ENCODE assay signal across 11 cellular contexts in genomic region chrX:71623105-71623450, GRCh38. TPM values are rescaled to one million over a fixed set of nuclear protein-coding genes. Genes with fewer than 3 reads are reported as not detected.
DNase-seq lines count a peak whose midpoint lies in the region; ATAC-seq and TF ChIP-seq lines count a peak whose summit lies in the region.
"Had no signal": no experiment of that assay in that cellular context is flagged by ENCODE, and none has a peak within 500 bp of the region (broad histone marks: within the 10 kb centered on the region; RNA-seq: fewer than 3 reads in every experiment).

No MANE protein-coding gene starts in this region.

- H3K27ac ChIP-seq in GM23248, result peak overlapping the region; percentile 53
- H3K27ac ChIP-seq in gastroesophageal sphincter, result peak overlapping the region; percentile 62 to 82 (median 78)
- peak overlapping the region; percentile 56 to 86 (median 73) for H3K27ac ChIP-seq in gastrocnemius medialis

- POLR2A ChIA-PET in WTC11 (lab: Charles Lee), result no interaction called here

- H3K4me3 ChIP-seq in GM23248, result no peak overlapping the region
- no peak overlapping the region for H3K4me3 ChIP-seq in gastroesophageal sphincter
- no peak overlapping the region for H3K4me3 ChIP-seq in gastrocnemius medialis
- H3K4me3 ChIP-seq: mucosa of descending colon had no signal

- H2AFZ ChIP-seq in GM23248, result no peak overlapping the region

- DNase-seq in GM23248, result no peak
- no peak for DNase-seq in WTC11 (ENCODE audit: low spot score)
- no peak for DNase-seq in gastrocnemius medialis
- DNase-seq in AG08396 (ENCODE audit: low spot score), result no peak
- no peak for DNase-seq in A172 (ENCODE audit: low spot score)
- DNase-seq: NCI-H1048, SHP77 treated with DMSO at 0.1 percent for 48 hours had no signal

- H3K9me3 ChIP-seq in GM23248 (ENCODE audit: low read depth), result no peaks in the 10 kb centered on the region
- no peaks in the 10 kb centered on the region for H3K9me3 ChIP-seq in gastroesophageal sphincter
- H3K9me3 ChIP-seq in gastrocnemius medialis, result no peaks in the 10 kb centered on the region
- H3K9me3 ChIP-seq: mucosa of descending colon had no signal

- H3K36me3 ChIP-seq in GM23248 (ENCODE audit: low read depth) (no peaks in the 10 kb centered on the region), gastroesophageal sphincter (no peaks in the 10 kb centered on the region), gastrocnemius medialis (no peaks in the 10 kb centered on the region)

- H3K9me3 Mint-ChIP-seq in WTC11, result no peaks in the 10 kb centered on the region

- intact Hi-C loops in gastrocnemius medialis (cut with DNase I; ENCODE audit: low total_unique reads), result no loop called here

- ATAC-seq in WTC11, result peak; percentile 11; the same call in 1 of the 2 replicates
- peak; percentile 13 for ATAC-seq in gastroesophageal sphincter
- ATAC-seq in gastrocnemius medialis, result peak in 1 of 2 donors; percentile 26
- no peak for ATAC-seq in HG02973 (IDR thresholded peaks at IDR 0.05; ENCODE audit: unreplicated experiment)
- ATAC-seq in GM18858 (IDR thresholded peaks at IDR 0.05; ENCODE audit: unreplicated experiment), result no peak

- no peaks in the 10 kb centered on the region for H3K27me3 Mint-ChIP-seq in WTC11 (ENCODE audit: low read depth)

- H3K27me3 ChIP-seq in GM23248 (replicated peaks; ENCODE audit: insufficient read depth), result no peaks in the 10 kb centered on the region
- no peaks in the 10 kb centered on the region for H3K27me3 ChIP-seq in gastroesophageal sphincter
- no peaks in the 10 kb centered on the region for H3K27me3 ChIP-seq in gastrocnemius medialis

- H3K36me3 Mint-ChIP-seq in WTC11, result no peaks in the 10 kb centered on the region; the same call in 1 of the 2 replicates

- H4K20me1 ChIP-seq in GM23248 (ENCODE audit: insufficient read depth), result no peaks in the 10 kb centered on the region

- in situ Hi-C loops in GM23248 (cut with MboI) (no loop called here), gastrocnemius medialis (cut with MboI; ENCODE audit: low sequenced_read_pairs in 4 of 4) (no loop called here)

- no peaks in the 10 kb centered on the region for H3F3A ChIP-seq in GM23248 (ENCODE audit: insufficient read depth)

- TF ChIP-seq EP300 in gastroesophageal sphincter (IDR thresholded peaks at IDR 0.05), result no peak

- TF ChIP-seq POLR2A in gastroesophageal sphincter (IDR thresholded peaks at IDR 0.05) (no peak), gastrocnemius medialis (IDR thresholded peaks at IDR 0.05) (no peak)

- H3K79me2 ChIP-seq in GM23248 (ENCODE audit: insufficient read depth), result no peaks in the 10 kb centered on the region

- 52 to 100% methylated on average over 1 to 3 of the region's 3 CpGs for WGBS in GM23248 (ENCODE audit: low coverage in 1 of 2, low lambda C conversion rate in 2 of 2, missing lambda C conversion rate in 2 of 2), 2 experiments
- WGBS in gastroesophageal sphincter (ENCODE audit: low coverage in 1 of 2), 2 donors, result no CpG with 5 or more reads among the region's 3 CpGs

- H3K4me1 Mint-ChIP-seq in WTC11, result no peaks in the 10 kb centered on the region; the same call in 1 of the 2 replicates

- H3K4me2 ChIP-seq in GM23248 (ENCODE audit: unreplicated experiment), result no peak overlapping the region

- H3K4me1 ChIP-seq in GM23248 (ENCODE audit: insufficient read depth) (peaks cover 11% of the 10 kb centered on the region; the same call in 1 of the 2 replicates), gastroesophageal sphincter (peaks cover 0 to 20% (median 3%) of the 10 kb centered on the region in 3 donors), gastrocnemius medialis (peaks cover 9 to 15% of the 10 kb centered on the region in 2 donors)

- TF ChIP-seq CTCF in WTC11 (IDR thresholded peaks at IDR 0.05), result no peak
- no peak for TF ChIP-seq CTCF in gastroesophageal sphincter (IDR thresholded peaks at IDR 0.05)
- TF ChIP-seq CTCF in gastrocnemius medialis (IDR thresholded peaks at IDR 0.05 in 4 of 5, conservative IDR thresholded peaks at IDR 0.05 in 1 of 5), result no peak

- H3K4me3 Mint-ChIP-seq in WTC11, result no peak overlapping the region

- H3K9ac ChIP-seq in GM23248, result peak overlapping the region; percentile 28; the same call in 1 of the 2 replicates

- no peak overlapping the region for H3K27ac Mint-ChIP-seq in WTC11

- CTCF ChIA-PET in WTC11 (lab: Charles Lee), result interaction anchor here (0.6 to 1.8 kb wide), 5 partner anchors 29 to 257 kb away, joined by 3 to 10 read pairs (median 6); partner anchors contain the start of gene TAF1

- no peaks in the 10 kb centered on the region for H3K9me2 ChIP-seq in GM23248 (ENCODE audit: insufficient read depth)

TF ChIP-seq in WTC11, 78 proteins besides CTCF, POLR2A, EP300 and RAD21 (continues in another document):
- TF ChIP-seq, protein P1, sequence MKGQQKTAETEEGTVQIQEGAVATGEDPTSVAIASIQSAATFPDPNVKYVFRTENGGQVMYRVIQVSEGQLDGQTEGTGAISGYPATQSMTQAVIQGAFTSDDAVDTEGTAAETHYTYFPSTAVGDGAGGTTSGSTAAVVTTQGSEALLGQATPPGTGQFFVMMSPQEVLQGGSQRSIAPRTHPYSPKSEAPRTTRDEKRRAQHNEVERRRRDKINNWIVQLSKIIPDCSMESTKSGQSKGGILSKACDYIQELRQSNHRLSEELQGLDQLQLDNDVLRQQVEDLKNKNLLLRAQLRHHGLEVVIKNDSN (CRISPR knock-in tag; IDR thresholded peaks at IDR 0.05), result no peak
- TF ChIP-seq NFYB (CRISPR knock-in tag; conservative IDR thresholded peaks at IDR 0.05; ENCODE audit: low read depth) (no peak), IRF2 (CRISPR knock-in tag; IDR thresholded peaks at IDR 0.05; ENCODE audit: borderline replicate concordance, low read depth) (no peak), ZBTB21 (CRISPR knock-in tag; IDR thresholded peaks at IDR 0.05; ENCODE audit: borderline replicate concordance) (no peak), GABPB1 (CRISPR knock-in tag; IDR thresholded peaks at IDR 0.05) (no peak), ZBTB43 (CRISPR knock-in tag; IDR thresholded peaks at IDR 0.05) (no peak), USF2 (CRISPR knock-in tag; IDR thresholded peaks at IDR 0.05) (no peak), ZNF671 (CRISPR knock-in tag; IDR thresholded peaks at IDR 0.05) (no peak), ZNF317 (CRISPR knock-in tag; IDR thresholded peaks at IDR 0.05; ENCODE audit: borderline replicate concordance, low read depth) (no peak), CDX4 (CRISPR knock-in tag; IDR thresholded peaks at IDR 0.05; ENCODE audit: borderline replicate concordance) (no peak), JAZF1 (CRISPR knock-in tag; IDR thresholded peaks at IDR 0.05) (no peak), SMAD3 (CRISPR knock-in tag; IDR thresholded peaks at IDR 0.05; ENCODE audit: borderline replicate concordance) (no peak), TP53 (CRISPR knock-in tag; IDR thresholded peaks at IDR 0.05) (no peak), ERG (CRISPR knock-in tag; IDR thresholded peaks at IDR 0.05) (no peak)
- TF ChIP-seq, protein P2, sequence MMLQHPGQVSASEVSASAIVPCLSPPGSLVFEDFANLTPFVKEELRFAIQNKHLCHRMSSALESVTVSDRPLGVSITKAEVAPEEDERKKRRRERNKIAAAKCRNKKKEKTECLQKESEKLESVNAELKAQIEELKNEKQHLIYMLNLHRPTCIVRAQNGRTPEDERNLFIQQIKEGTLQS (CRISPR knock-in tag; conservative IDR thresholded peaks at IDR 0.05), result no peak

RNA-seq across cellular contexts. Expression of gene CXCR3, which starts 4.8 kb away (rescaled TPM):
- not detected in 2 replicates for total RNA-seq in GM23248 (2014; rRNA removed; shearing (Covaris generic))
- polyA plus RNA-seq in GM23248 (2016; fragmentation: Nextera tagmentation; extraction: Ambion mirVana), result not detected in 2 replicates
- 0.11 TPM in 1 of 3 replicates, not detected in the others for total RNA-seq in WTC11 (2021)
- total RNA-seq in gastroesophageal sphincter, result under 1 TPM in 1 of 4 donors, not detected in 3; 0.54 TPM
- not detected for total RNA-seq in gastrocnemius medialis
- not detected in 2 replicates for total RNA-seq in A172 (2014; rRNA removed; shearing (Covaris generic))

RNA-seq across cellular contexts. Expression of gene GCNA, which starts 44.8 kb away (rescaled TPM):
- total RNA-seq in GM23248 (2014; rRNA removed; shearing (Covaris generic)), result 2.2 and 2.5 TPM in 2 replicates
- polyA plus RNA-seq in GM23248 (2016; fragmentation: Nextera tagmentation; extraction: Ambion mirVana), result 0.99 and 1.5 TPM in 2 replicates
- total RNA-seq in WTC11 (2021), result 1.0 to 1.6 TPM (median 1.3 TPM) in 3 replicates
- total RNA-seq in gastroesophageal sphincter, result 1 to 10 TPM in 3 of 4 donors, under 1 TPM in 1; 0.89 to 2.6 (median 1.6) TPM
- total RNA-seq in gastrocnemius medialis, result 1 to 10 TPM in 3 of 4 donors, under 1 TPM in 1; 0.95 to 5.4 (median 1.4) TPM
- total RNA-seq in A172 (2014; rRNA removed; shearing (Covaris generic)), result 0.07 and 1.2 TPM in 2 replicates

Comparison
In these comparisons a context has a peak if more than half of its experiments do, and no peak if none do; other contexts are left out.
1. ATAC-seq: peak in WTC11 (single experiment) and gastroesophageal sphincter (single experiment); none in HG02973 (single experiment) and GM18858 (single experiment).
2. Peak in every context shown above with its lines, with median percentiles within 50 percentile points of each other: H3K27ac ChIP-seq.